In genomic region chr9:21552244-21552825, GRCh38 we compare ENCODE assay signal across 21 cellular contexts.
DNase-seq lines count a peak whose midpoint lies in the region; ATAC-seq and TF ChIP-seq lines count a peak whose summit lies in the region.
"Had no signal": no experiment of that assay in that cellular context is flagged by ENCODE, and none has a peak within 500 bp of the region (broad histone marks: within the 10 kb centered on the region; RNA-seq: fewer than 3 reads in every experiment).

No MANE protein-coding gene starts in this region.

- intact Hi-C loops in HCT116 (cut with micrococcal nuclease): no loop called here
- intact Hi-C loops in sciatic nerve (cut with DNase I): no loop called here

- CTCF ChIA-PET in HCT116 (lab: Charles Lee): no interaction called here

- no peak overlapping the region for H2AFZ ChIP-seq in HCT116 (ENCODE audit: low read depth, low read length, poor library complexity, severe bottlenecking)
- H2AFZ ChIP-seq in smooth muscle cell (ENCODE audit: low read depth): no peak overlapping the region

- ATAC-seq in HCT116: peak; percentile 37
- ATAC-seq in GM19035 (IDR thresholded peaks at IDR 0.05; ENCODE audit: unreplicated experiment): no peak
- no peak for ATAC-seq in sciatic nerve
- ATAC-seq: activated naive CD8-positive, alpha-beta T cell treated with anti-CD3 and anti-CD28 coated beads, Interleukin-2, amount 50 U/mL, for 24 hours; SK-N-SH treated with all-trans-retinoic acid at 6 μM for 48 hours had no signal

- H3K4me1 ChIP-seq in HCT116 (ENCODE audit: control insufficient read depth in 1 of 2, insufficient read depth in 2 of 2, low read length in 2 of 2) (peaks cover 86 to 100% of the 10 kb centered on the region in 2 experiments), adipocyte (ENCODE audit: control insufficient read depth, insufficient read depth, low read length) (peaks cover 79% of the 10 kb centered on the region), smooth muscle cell (ENCODE audit: low read depth) (peaks cover 32% of the 10 kb centered on the region)
- H3K4me1 ChIP-seq: left ventricle myocardium inferior, spleen had no signal

- H4K20me1 ChIP-seq in HCT116 (ENCODE audit: insufficient read depth) (peaks cover 51% of the 10 kb centered on the region; the same call in 1 of the 2 replicates), smooth muscle cell (ENCODE audit: low read depth) (peaks cover 43% of the 10 kb centered on the region)

- H3K9me3 ChIP-seq in HCT116 (ENCODE audit: control insufficient read depth in 1 of 2, insufficient read depth in 1 of 2, low read depth in 1 of 2, low read length in 2 of 2) (no peaks in the 10 kb centered on the region), adipocyte (ENCODE audit: control insufficient read depth, low read length) (no peaks in the 10 kb centered on the region), smooth muscle cell (replicated peaks; ENCODE audit: low read depth) (no peaks in the 10 kb centered on the region)
- H3K9me3 ChIP-seq: left ventricle myocardium inferior, spleen had no signal

- H3K9ac ChIP-seq in HCT116 (ENCODE audit: low read length) (peak overlapping the region; percentile 82), adipocyte (ENCODE audit: low read length) (peak overlapping the region; percentile 10), smooth muscle cell (ENCODE audit: low read depth) (no peak overlapping the region)

- peak overlapping the region; percentile 73 for H3K4me2 ChIP-seq in HCT116 (ENCODE audit: low read length)
- peak overlapping the region; percentile 96 for H3K4me2 ChIP-seq in smooth muscle cell

- 87% methylated on average over 2 of the region's 2 CpGs for WGBS in smooth muscle cell (ENCODE audit: low lambda C conversion rate)

- H3K9me2 ChIP-seq in HCT116 (ENCODE audit: insufficient read depth): no peaks in the 10 kb centered on the region

- no peak overlapping the region for H3K4me3 ChIP-seq in HCT116 (replicated peaks in 1 of 2; ENCODE audit: low read depth in 1 of 2, low read length in 2 of 2)
- H3K4me3 ChIP-seq in adipocyte (ENCODE audit: low read length): no peak overlapping the region
- H3K4me3 ChIP-seq in fibroblast of the aortic adventitia (ENCODE audit: low read depth, low read length): peak overlapping the region; percentile 6
- H3K4me3 ChIP-seq in smooth muscle cell: no peak overlapping the region
- H3K4me3 ChIP-seq: left ventricle myocardium inferior, spleen had no signal

- no peaks in the 10 kb centered on the region for H3K27me3 ChIP-seq in HCT116 (ENCODE audit: insufficient read depth, low read length)
- H3K27me3 ChIP-seq in adipocyte (replicated peaks; ENCODE audit: control insufficient read depth, insufficient read depth, low read length): no peaks in the 10 kb centered on the region
- no peaks in the 10 kb centered on the region for H3K27me3 ChIP-seq in smooth muscle cell (ENCODE audit: low read depth)

- H3K79me2 ChIP-seq in HCT116 (ENCODE audit: insufficient read depth, low read length): peaks cover 100% of the 10 kb centered on the region
- H3K79me2 ChIP-seq in smooth muscle cell (ENCODE audit: low read depth): peaks cover 100% of the 10 kb centered on the region

- H3F3A ChIP-seq in smooth muscle cell (ENCODE audit: low read depth): no peaks in the 10 kb centered on the region

- no peak for TF ChIP-seq RAD21 in HCT116 (IDR thresholded peaks at IDR 0.05; ENCODE audit: low read depth)

- RAD21 ChIA-PET in HCT116 (lab: Charles Lee; ENCODE audit: low non-redundant PET in 1 of 2, low total read pairs in 2 of 2, uncharacterized antibody in 2 of 2, unreplicated experiment in 2 of 2): no interaction called here

- H3K36me3 ChIP-seq in HCT116 (ENCODE audit: control insufficient read depth in 1 of 2, insufficient read depth in 2 of 2, low read length in 2 of 2): peaks cover 10 to 72% of the 10 kb centered on the region in 2 experiments
- H3K36me3 ChIP-seq in adipocyte (ENCODE audit: control insufficient read depth, insufficient read depth, low read length, severe bottlenecking): no peaks in the 10 kb centered on the region
- no peaks in the 10 kb centered on the region for H3K36me3 ChIP-seq in smooth muscle cell (ENCODE audit: low read depth)
- H3K36me3 ChIP-seq: left ventricle myocardium inferior, spleen had no signal

- H3K27ac ChIP-seq in HCT116 (ENCODE audit: low read depth, low read length): peak overlapping the region; percentile 99
- peak overlapping the region; percentile 59 for H3K27ac ChIP-seq in smooth muscle cell (ENCODE audit: low read depth)
- H3K27ac ChIP-seq: left ventricle myocardium inferior, spleen had no signal

- no peak for TF ChIP-seq POLR2A in HCT116 (IDR thresholded peaks at IDR 0.05; ENCODE audit: borderline replicate concordance, extremely low read depth, insufficient read depth, insufficient read length)

- no peak for DNase-seq in HCT116 (ENCODE audit: low read depth, low spot score)
- no peak for DNase-seq in adipocyte (ENCODE audit: low read depth)
- no peak for DNase-seq in fibroblast of the aortic adventitia (ENCODE audit: low read depth)
- no peak for DNase-seq in smooth muscle cell (lab: John Stamatoyannopoulos, UW; ENCODE audit: unreplicated experiment)
- DNase-seq in middle frontal gyrus (ENCODE audit: extremely low spot score, low spot score): no peak
- DNase-seq in sciatic nerve (ENCODE audit: low spot score): no peak
- DNase-seq: activated B cell treated with CpG ODN at 0.5 μM for 24 hours; activated CD4-positive, alpha-beta T cell treated with anti-CD3 and anti-CD28 coated beads, Interleukin-2, amount 50 U/mL, for 4 hours; activated CD8-positive, alpha-beta memory T cell treated with anti-CD3 and anti-CD28 coated beads, Interleukin-2, amount 50 U/mL, for 48 hours; activated naive CD8-positive, alpha-beta T cell treated with anti-CD3 and anti-CD28 coated beads, Interleukin-2, amount 50 U/mL, for 24 hours; cortex of kidney; foreskin fibroblast; immature natural killer cell; left ventricle myocardium inferior; NCI-H1417; NCI-H510A treated with DMSO at 0.1 percent for 48 hours; spleen; stimulated activated CD4-positive, alpha-beta T cell treated with anti-CD3 and anti-CD28 coated beads, Interleukin-4, amount 100 ng/mL, for 1 hour; stimulated activated naive CD4-positive, alpha-beta T cell had no signal

- TF ChIP-seq CTCF in HCT116 (IDR thresholded peaks at IDR 0.05 in 2 of 3, conservative IDR thresholded peaks at IDR 0.05 in 1 of 3; ENCODE audit: borderline replicate concordance in 1 of 3, insufficient read depth in 1 of 3, low read depth in 2 of 3, low read length in 2 of 3) (no peak), fibroblast of the aortic adventitia (IDR thresholded peaks at IDR 0.05; ENCODE audit: insufficient read depth, low read length) (no peak), smooth muscle cell (IDR thresholded peaks at IDR 0.05; ENCODE audit: borderline replicate concordance, insufficient read depth, poor library complexity, severe bottlenecking) (no peak)

- POLR2A ChIA-PET in HCT116 (lab: Charles Lee): interaction anchor here (0.7 to 3.6 kb wide), 6 partner anchors 8 to 131 kb away, joined by 3 to 31 read pairs (median 5); no protein-coding TSS in a partner anchor

- BruUV-seq in HCT116 (replicated peaks; lab: Mats Ljungman, UMichigan): no TSS peak

TF ChIP-seq in HCT116, 20 proteins besides CTCF, POLR2A, EP300 and RAD21:
- no peak; the same call in 1 of the 2 replicates for TF ChIP-seq SP1 (IDR thresholded peaks at IDR 0.05; ENCODE audit: low read depth)
- TF ChIP-seq POLR2AphosphoS5 (IDR thresholded peaks at IDR 0.05; ENCODE audit: low read depth, low read length): peak; percentile 42; the same call in 1 of the 2 replicates
- no peak for TF ChIP-seq MAX (IDR thresholded peaks at IDR 0.05)
- no peak for TF ChIP-seq JUND (IDR thresholded peaks at IDR 0.05)
